Comparison of ENCODE assay signal across 8 cellular contexts in the genomic region with DNA sequence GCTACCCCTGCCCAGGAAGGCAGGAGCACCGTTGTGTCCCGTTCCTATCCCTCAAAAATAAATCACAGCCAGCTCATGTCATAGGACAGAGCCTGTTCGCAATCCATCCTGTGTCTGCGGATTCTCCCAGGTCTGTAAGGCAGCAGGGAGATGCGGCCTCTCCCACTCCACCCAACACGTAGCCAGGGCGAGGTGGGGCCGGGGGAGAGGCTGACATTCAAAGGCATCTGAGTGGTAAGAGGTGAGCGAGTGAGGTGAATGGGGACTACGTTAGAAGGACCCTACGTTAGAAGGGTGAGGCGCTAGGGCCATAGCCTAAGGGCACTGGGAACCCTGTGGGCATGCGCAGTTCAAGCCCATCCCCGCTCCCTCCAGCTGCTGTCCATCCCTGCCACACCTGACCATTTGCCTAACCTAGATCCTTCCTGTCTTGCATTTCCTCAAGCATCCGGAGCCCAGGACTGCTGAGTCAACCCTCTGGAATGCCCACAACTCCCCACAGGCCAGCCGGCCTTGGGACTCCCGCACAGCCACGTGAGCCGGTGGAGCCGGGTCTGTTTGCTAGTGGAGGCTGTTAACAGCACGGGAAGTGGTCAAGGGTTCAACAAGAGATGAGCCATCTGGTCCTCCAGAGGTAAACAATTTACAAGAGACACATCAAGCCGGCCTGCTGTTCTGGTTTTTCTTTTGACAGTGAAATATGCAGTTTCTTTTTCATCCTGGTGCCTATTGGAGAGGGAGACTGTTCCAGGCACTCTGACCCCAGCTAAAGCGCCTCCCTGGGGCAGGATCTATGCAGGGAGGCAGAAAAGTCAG. TPM values are rescaled to one million over a fixed set of nuclear protein-coding genes. Genes with fewer than 3 reads are reported as not detected.
A peak's percentile ranks its signal among the peaks of the same experiment; 100 is the strongest.
DNase-seq lines count a peak whose midpoint lies in the region; ATAC-seq and TF ChIP-seq lines count a peak whose summit lies in the region.

No MANE protein-coding gene starts in this region.

- peak overlapping the region; percentile 63 to 82 (median 73) for H3K4me2 ChIP-seq in BLaER1 treated with 17β-estradiol and CSF1 and Interleukin-3, amounts not matched to agents 10 nM and 100 nM

- H3K9me3 ChIP-seq in BLaER1 treated with 17β-estradiol and CSF1 and Interleukin-3, amounts not matched to agents 10 nM and 100 nM (replicated peaks in 1 of 11), result peaks cover 8 to 35% (median 25%) of the 10 kb centered on the region in 11 experiments; a peak in 20 of 22 replicates
- H3K9me3 ChIP-seq in esophagus (ENCODE audit: control insufficient read depth in 2 of 2, insufficient read depth in 1 of 2, low read depth in 1 of 2, low read length in 1 of 2), result no peaks in the 10 kb centered on the region

- H3K9ac ChIP-seq in BLaER1 treated with 17β-estradiol and CSF1 and Interleukin-3, amounts not matched to agents 10 nM and 100 nM, result peak overlapping the region in 10 of 11 experiments; percentile 23 to 69 (median 62); a peak in 18 of 22 replicates

- WGBS in esophagus, 2 donors, result 39 to 41% methylated on average over 23 of the region's 23 CpGs

- no peaks in the 10 kb centered on the region for H3K9me3 Mint-ChIP-seq in nephron
- H3K9me3 Mint-ChIP-seq in stimulated activated effector memory CD8-positive, alpha-beta T cell treated with anti-CD3 and anti-CD28 coated beads, Interleukin-12 subunit alpha, Interleukin-12 subunit beta, amount 100 ng/mL, for 72 hours, result no peaks in the 10 kb centered on the region

- peaks cover 3% of the 10 kb centered on the region for H3K27me3 Mint-ChIP-seq in nephron (ENCODE audit: low read depth)

- H3K4me1 ChIP-seq in BLaER1 treated with 17β-estradiol and CSF1 and Interleukin-3, amounts not matched to agents 10 nM and 100 nM, result peaks cover 37 to 86% (median 68%) of the 10 kb centered on the region in 10 experiments
- H3K4me1 ChIP-seq in esophagus (ENCODE audit: control insufficient read depth in 2 of 2, insufficient read depth in 2 of 2, low read length in 1 of 2), result peaks cover 0 to 5% of the 10 kb centered on the region in 2 donors

- peak; percentile 36 for DNase-seq in NCI-H82 treated with DMSO at 0.1 percent for 48 hours (lab: John Stamatoyannopoulos, UW; ENCODE audit: unreplicated experiment)
- DNase-seq in stimulated activated effector memory CD8-positive, alpha-beta T cell treated with anti-CD3 and anti-CD28 coated beads, Interleukin-12 subunit alpha, Interleukin-12 subunit beta, amount 100 ng/mL, for 72 hours (ENCODE audit: low spot score in 2 of 2), result no peak
- DNase-seq in OCI-M1 (lab: John Stamatoyannopoulos, UW), result no peak
- no peak for DNase-seq in activated CD4-positive, alpha-beta T cell treated with anti-CD3 and anti-CD28 coated beads for 48 hours
- DNase-seq in cerebellum (ENCODE audit: low spot score), result no peak

- H3K4me3 Mint-ChIP-seq in nephron, result peak overlapping the region in 2 of 3 experiments; percentile 16 to 34
- H3K4me3 Mint-ChIP-seq in stimulated activated effector memory CD8-positive, alpha-beta T cell treated with anti-CD3 and anti-CD28 coated beads, Interleukin-12 subunit alpha, Interleukin-12 subunit beta, amount 100 ng/mL, for 72 hours, result no peak overlapping the region

- H3K27me3 ChIP-seq in BLaER1 treated with 17β-estradiol and CSF1 and Interleukin-3, amounts not matched to agents 10 nM and 100 nM, result no peaks in the 10 kb centered on the region
- no peaks in the 10 kb centered on the region for H3K27me3 ChIP-seq in esophagus (ENCODE audit: control insufficient read depth in 1 of 2, insufficient read depth in 2 of 2, low read length in 2 of 2)

- peak overlapping the region; percentile 92 to 94 (median 93) for H3K27ac Mint-ChIP-seq in nephron
- no peak overlapping the region for H3K27ac Mint-ChIP-seq in stimulated activated effector memory CD8-positive, alpha-beta T cell treated with anti-CD3 and anti-CD28 coated beads, Interleukin-12 subunit alpha, Interleukin-12 subunit beta, amount 100 ng/mL, for 72 hours

- H4K20me1 ChIP-seq in BLaER1 treated with 17β-estradiol and CSF1 and Interleukin-3, amounts not matched to agents 10 nM and 100 nM, result no peaks in the 10 kb centered on the region

- 0 out of 20 replicates have a peak overlapping the region, but pooled peaks of 1 of the 10 experiments have one; percentile 2 for H3K4me3 ChIP-seq in BLaER1 treated with 17β-estradiol and CSF1 and Interleukin-3, amounts not matched to agents 10 nM and 100 nM
- H3K4me3 ChIP-seq in esophagus (ENCODE audit: low read depth in 1 of 2, low read length in 2 of 2), result no peak overlapping the region

- H3K27ac ChIP-seq in BLaER1 treated with 17β-estradiol and CSF1 and Interleukin-3, amounts not matched to agents 10 nM and 100 nM, result peak overlapping the region in 10 of 11 experiments; percentile 6 to 87 (median 78); a peak in 19 of 22 replicates
- H3K27ac ChIP-seq in esophagus (ENCODE audit: low read depth in 2 of 2, low read length in 1 of 2), result peak overlapping the region; percentile 58 to 79

- peaks cover 17% of the 10 kb centered on the region for H3K4me1 Mint-ChIP-seq in nephron
- no peaks in the 10 kb centered on the region for H3K4me1 Mint-ChIP-seq in stimulated activated effector memory CD8-positive, alpha-beta T cell treated with anti-CD3 and anti-CD28 coated beads, Interleukin-12 subunit alpha, Interleukin-12 subunit beta, amount 100 ng/mL, for 72 hours

- H3K36me3 ChIP-seq in BLaER1 treated with 17β-estradiol and CSF1 and Interleukin-3, amounts not matched to agents 10 nM and 100 nM, result peaks cover 0 to 6% (median 0%) of the 10 kb centered on the region in 11 experiments; a peak in 2 of 22 replicates
- H3K36me3 ChIP-seq in esophagus (ENCODE audit: control insufficient read depth in 2 of 2, insufficient read depth in 2 of 2, low read length in 1 of 2), result no peaks in the 10 kb centered on the region

- ATAC-seq in stimulated activated effector memory CD8-positive, alpha-beta T cell treated with anti-CD3 and anti-CD28 coated beads, Interleukin-12 subunit alpha, Interleukin-12 subunit beta, amount 100 ng/mL, for 72 hours, result no peak

- peaks cover 4% of the 10 kb centered on the region for H3K36me3 Mint-ChIP-seq in nephron (ENCODE audit: low read depth)
- no peaks in the 10 kb centered on the region for H3K36me3 Mint-ChIP-seq in stimulated activated effector memory CD8-positive, alpha-beta T cell treated with anti-CD3 and anti-CD28 coated beads, Interleukin-12 subunit alpha, Interleukin-12 subunit beta, amount 100 ng/mL, for 72 hours

- no peak for TF ChIP-seq CTCF in nephron (IDR thresholded peaks at IDR 0.05; ENCODE audit: unreplicated experiment in 3 of 3)

RNA-seq across cellular contexts. Expression of gene RIPOR3, which starts 45.9 kb away (rescaled TPM):
- polyA plus RNA-seq in esophagus, result 1 to 10 TPM; 2.6 to 5.2 TPM
- 2.7 TPM for total RNA-seq in cerebellum
